In genomic region chr5:150582281-150582791, GRCh38 we compare ENCODE assay signal across 10 cellular contexts. TPM values are rescaled to one million over a fixed set of nuclear protein-coding genes. Genes with fewer than 3 reads are reported as not detected.
DNase-seq lines count a peak whose midpoint lies in the region; ATAC-seq and TF ChIP-seq lines count a peak whose summit lies in the region.
"Had no signal": no experiment of that assay in that cellular context is flagged by ENCODE, and none has a peak within 500 bp of the region (broad histone marks: within the 10 kb centered on the region; RNA-seq: fewer than 3 reads in every experiment).

No MANE protein-coding gene starts in this region.

- no peaks in the 10 kb centered on the region for H3K79me2 ChIP-seq in H9 (ENCODE audit: insufficient read depth, low read length)

- H3K23ac ChIP-seq in H9 (ENCODE audit: insufficient read length, low read depth, low read length), result no peak overlapping the region

- no peaks in the 10 kb centered on the region for H3K36me3 Mint-ChIP-seq in H9 (ENCODE audit: insufficient read depth in 1 of 3, low read depth in 3 of 3)

- peaks cover 14% of the 10 kb centered on the region for H3K27me3 ChIP-seq in AG04450 (ENCODE audit: control insufficient read depth, insufficient read depth, low read length)
- H3K27me3 ChIP-seq in Peyer's patch, result no peaks in the 10 kb centered on the region
- no peaks in the 10 kb centered on the region for H3K27me3 ChIP-seq in gastroesophageal sphincter
- H3K27me3 ChIP-seq in mucosa of stomach (ENCODE audit: control insufficient read depth, insufficient read depth, low read length), result no peaks in the 10 kb centered on the region
- H3K27me3 ChIP-seq in H9 (ENCODE audit: insufficient read depth, low read length), result no peaks in the 10 kb centered on the region

- no peak for TF ChIP-seq CTCF in AG04450 (IDR thresholded peaks at IDR 0.05; ENCODE audit: low read depth, low read length)
- peak in 1 of 6 experiments; percentile 3 for TF ChIP-seq CTCF in Peyer's patch (IDR thresholded peaks at IDR 0.05)
- TF ChIP-seq CTCF in gastroesophageal sphincter (IDR thresholded peaks at IDR 0.05), result no peak
- no peak for TF ChIP-seq CTCF in H9 (conservative IDR thresholded peaks at IDR 0.05)

- H3T11ph ChIP-seq in H9 (ENCODE audit: low read length), result no peak overlapping the region

- TF ChIP-seq POLR2A in Peyer's patch (IDR thresholded peaks at IDR 0.05) (peak in 1 of 2 donors; percentile 36), gastroesophageal sphincter (IDR thresholded peaks at IDR 0.05) (no peak), GM18505 (IDR thresholded peaks at IDR 0.05; ENCODE audit: borderline replicate concordance, extremely low read depth, insufficient read depth, insufficient read length) (no peak)

- no peak overlapping the region for H2BK120ac ChIP-seq in H9 (ENCODE audit: low read depth, low read length, poor library complexity, severe bottlenecking)

- H3K27ac ChIP-seq in AG04450 (ENCODE audit: low read depth, low read length) (no peak overlapping the region), Peyer's patch (peak overlapping the region in 3 of 4 donors; percentile 59 to 86 (median 61)), gastroesophageal sphincter (no peak overlapping the region), H9 (ENCODE audit: insufficient read length, low read depth, low read length) (no peak overlapping the region)
- H3K27ac ChIP-seq: epithelial cell of prostate had no signal

- H2BK12ac ChIP-seq in H9 (ENCODE audit: insufficient read length, low read depth, low read length), result no peak overlapping the region

- peaks cover 4% of the 10 kb centered on the region for H4K20me1 ChIP-seq in H9 (ENCODE audit: control insufficient read depth, insufficient read depth, insufficient read length)

- no peaks in the 10 kb centered on the region for H3K9me3 ChIP-seq in AG04450 (ENCODE audit: control insufficient read depth, insufficient read depth, low read length)
- no peaks in the 10 kb centered on the region for H3K9me3 ChIP-seq in Peyer's patch
- H3K9me3 ChIP-seq in gastroesophageal sphincter, result no peaks in the 10 kb centered on the region
- no peaks in the 10 kb centered on the region for H3K9me3 ChIP-seq in mucosa of stomach (ENCODE audit: control insufficient read depth, low read length)
- no peaks in the 10 kb centered on the region for H3K9me3 ChIP-seq in H9 (ENCODE audit: control insufficient read depth, low read depth, low read length)

- no peaks in the 10 kb centered on the region for H3K36me3 ChIP-seq in Peyer's patch
- H3K36me3 ChIP-seq in gastroesophageal sphincter, result no peaks in the 10 kb centered on the region
- no peaks in the 10 kb centered on the region for H3K36me3 ChIP-seq in mucosa of stomach (ENCODE audit: control insufficient read depth, insufficient read depth, low read length)

- no peaks in the 10 kb centered on the region for H3K23me2 ChIP-seq in H9 (ENCODE audit: insufficient read length, low read depth, low read length, poor library complexity, severe bottlenecking)

- POLR2A ChIA-PET in AG04450 (lab: Yijun Ruan, JAX), result interaction anchor here (0.7 to 1.6 kb wide), 3 partner anchors 37 to 55 kb away, joined by 3 to 7 read pairs (median 3); no protein-coding TSS in a partner anchor

- no peak overlapping the region for H2AFZ ChIP-seq in H9 (ENCODE audit: low read length)

- no peak for TF ChIP-seq EP300 in gastroesophageal sphincter (IDR thresholded peaks at IDR 0.05)

- H4K91ac ChIP-seq in H9 (ENCODE audit: insufficient read length, low read depth, low read length), result no peak overlapping the region

- H2BK15ac ChIP-seq in H9 (ENCODE audit: low read depth, low read length), result no peak overlapping the region

- peaks cover 2% of the 10 kb centered on the region for H3K27me3 Mint-ChIP-seq in H9 (ENCODE audit: low read depth)

- no peaks in the 10 kb centered on the region for H3K9me3 Mint-ChIP-seq in H9

- WGBS in gastroesophageal sphincter (ENCODE audit: low coverage in 1 of 2), 2 donors, result 0% methylated on average over 1 of the region's 13 CpGs; no CpG with 5 or more reads in 1 of the 2 donors
- WGBS in H9 (ENCODE audit: extremely low coverage, insufficient read length, low lambda C conversion rate), result no CpG with 5 or more reads among the region's 13 CpGs

- H3K14ac ChIP-seq in H9 (ENCODE audit: insufficient read depth, low read length), result no peak overlapping the region

- ATAC-seq in gastroesophageal sphincter, result peak; percentile 22
- ATAC-seq in HG03432 (IDR thresholded peaks at IDR 0.05; ENCODE audit: unreplicated experiment), result no peak
- no peak for ATAC-seq in GM18505 (IDR thresholded peaks at IDR 0.05; ENCODE audit: unreplicated experiment)

- H3K27ac Mint-ChIP-seq in H9, result no peak overlapping the region; a peak in 1 of 7 replicates

- H4K5ac ChIP-seq in H9 (ENCODE audit: insufficient read length, low read depth, low read length), result no peak overlapping the region

- H3K4me3 ChIP-seq in AG04450 (ENCODE audit: low read depth, low read length), result no peak overlapping the region
- peak overlapping the region in 2 of 4 donors; percentile 2 to 22 for H3K4me3 ChIP-seq in Peyer's patch
- H3K4me3 ChIP-seq in gastroesophageal sphincter, result no peak overlapping the region
- peak overlapping the region; percentile 29 for H3K4me3 ChIP-seq in mucosa of stomach (ENCODE audit: low read length)

- no peak overlapping the region for H3K4me3 Mint-ChIP-seq in H9

- no peak overlapping the region for H3K4ac ChIP-seq in H9 (ENCODE audit: low read depth, low read length)

- peaks cover 0 to 51% (median 7%) of the 10 kb centered on the region in 4 donors for H3K4me1 ChIP-seq in Peyer's patch
- H3K4me1 ChIP-seq in gastroesophageal sphincter, result peaks cover 0 to 11% (median 4%) of the 10 kb centered on the region in 3 donors
- peaks cover 54% of the 10 kb centered on the region for H3K4me1 ChIP-seq in mucosa of stomach (ENCODE audit: control insufficient read depth, insufficient read depth, low read length)
- no peaks in the 10 kb centered on the region for H3K4me1 ChIP-seq in H9 (ENCODE audit: insufficient read depth, low read length)

- CTCF ChIA-PET in AG04450 (lab: Charles Lee), result interaction anchor here (0.6 to 2.3 kb wide), 5 partner anchors 8 to 132 kb away, joined by 3 to 6 read pairs (median 5); no protein-coding TSS in a partner anchor

- H3K56ac ChIP-seq in H9 (ENCODE audit: insufficient read length, low read depth, low read length), result no peak overlapping the region

- H2BK20ac ChIP-seq in H9 (ENCODE audit: low read depth, low read length, poor library complexity, severe bottlenecking), result no peak overlapping the region

- DNase-seq in AG04450 (ENCODE audit: low read depth, low spot score) (peak; percentile 55), Peyer's patch (peak in 2 of 3 donors; percentile 83 to 91), HK-2 (ENCODE audit: unreplicated experiment) (no peak), H9 (no peak)
- DNase-seq: H7 had no signal

- no peaks in the 10 kb centered on the region for H3K79me1 ChIP-seq in H9 (ENCODE audit: insufficient read depth, low read depth, low read length, poor library complexity, severe bottlenecking)

- peak overlapping the region; percentile 36 for H3K9ac ChIP-seq in mucosa of stomach (ENCODE audit: low read length)
- no peak overlapping the region for H3K9ac ChIP-seq in H9 (ENCODE audit: extremely low read depth, insufficient read length, low read length)

- H3K4me1 Mint-ChIP-seq in H9, result peaks cover 8 to 11% of the 10 kb centered on the region in 2 experiments

- no peak overlapping the region for H2BK5ac ChIP-seq in H9 (ENCODE audit: insufficient read length, low read length)

- no peak overlapping the region for H3K4me2 ChIP-seq in H9 (ENCODE audit: insufficient read depth, insufficient read length, low read length)

- no peak overlapping the region for H3K18ac ChIP-seq in H9 (ENCODE audit: insufficient read length, low read depth, low read length)

- no peak overlapping the region for H2AK5ac ChIP-seq in H9 (ENCODE audit: insufficient read length, low read length)

- H4K8ac ChIP-seq in H9 (replicated peaks; ENCODE audit: insufficient read length, low read depth, low read length), result no peak overlapping the region

RNA-seq across cellular contexts. Expression of gene SYNPO, which starts 58.1 kb away (rescaled TPM):
- 10.1 and 12.7 TPM in 2 replicates for polyA plus RNA-seq in AG04450 (2011; rRNA removed)
- polyA minus RNA-seq in AG04450 (2011; rRNA and poly(A)+ RNA removed), result 31.9 and 45.2 TPM in 2 replicates
- 10 to 100 TPM; 28.1 to 93.3 (median 75.8) TPM for total RNA-seq in Peyer's patch
- 10 to 100 TPM; 31.6 to 50.5 (median 37.4) TPM for total RNA-seq in gastroesophageal sphincter
- 1.7 and 1.9 TPM in 2 replicates for total RNA-seq in H9 (2021)

Comparison
In these comparisons a context has a peak if more than half of its experiments do, and no peak if none do; other contexts are left out.
1. DNase-seq: peak in AG04450 (single experiment) and Peyer's patch (2 of 3); none in HK-2 (single experiment) and H9 (single experiment).
2. H3K27ac ChIP-seq: peak in Peyer's patch (3 of 4); none in AG04450 (single experiment), gastroesophageal sphincter (0 of 4) and H9 (single experiment).
3. RNA of gene SYNPO, which starts 58.1 kb away (total RNA-seq): 28.1 to 93.3 TPM in Peyer's patch and 31.6 to 50.5 TPM in gastroesophageal sphincter; 1.7 to 1.9 TPM in H9; every median in the first group is over 10 times any median in the second.